In the genomic region with DNA sequence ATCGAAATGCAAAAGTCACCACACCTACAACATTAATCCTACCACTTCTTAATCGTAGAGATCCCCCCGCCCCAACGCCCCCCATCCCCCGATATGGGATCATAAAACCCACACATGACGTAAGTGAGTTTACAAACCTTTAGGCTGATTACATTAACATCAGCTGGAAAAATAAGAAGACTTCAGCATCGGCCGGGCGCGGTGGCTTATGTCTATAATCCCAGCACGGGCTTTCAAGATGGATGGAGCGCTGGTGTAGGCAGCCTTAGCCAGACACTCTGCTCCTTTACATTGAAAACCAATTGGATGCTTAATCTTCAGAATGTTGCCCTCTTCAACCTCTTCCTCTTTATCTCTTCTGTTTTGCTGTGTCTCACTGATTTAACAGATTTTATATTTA, we compare ENCODE assay signal across 34 cellular contexts.
DNase-seq lines count a peak whose midpoint lies in the region; ATAC-seq, FAIRE-seq and TF ChIP-seq lines count a peak whose summit lies in the region.
"Had no signal": no experiment of that assay in that cellular context is flagged by ENCODE, and none has a peak within 500 bp of the region (broad histone marks: within the 10 kb centered on the region; RNA-seq: fewer than 3 reads in every experiment).

No MANE protein-coding gene starts in this region.

- no peaks in the 10 kb centered on the region for H3K9me3 ChIP-seq in WERI-Rb-1 (ENCODE audit: severe bottlenecking)
- H3K9me3 ChIP-seq: A549, BLaER1, Caco-2 had no signal

- H3K36me3 ChIP-seq in WERI-Rb-1 = no peaks in the 10 kb centered on the region
- H3K36me3 ChIP-seq: BE2C; BLaER1; BLaER1 treated with 17β-estradiol and CSF1 and Interleukin-3, amounts not matched to agents 10 nM and 100 nM had no signal

- ATAC-seq in HG03521 (IDR thresholded peaks at IDR 0.05; ENCODE audit: unreplicated experiment) (no peak), HG02884 (IDR thresholded peaks at IDR 0.05; ENCODE audit: unreplicated experiment) (no peak)
- ATAC-seq: A549; CD8-positive, alpha-beta T cell had no signal

- no peak overlapping the region for H3K4me3 ChIP-seq in WERI-Rb-1 (ENCODE audit: low read depth, low read length)
- H3K4me3 ChIP-seq: A549; BLaER1; BLaER1 treated with 17β-estradiol and CSF1 and Interleukin-3, amounts not matched to agents 10 nM and 100 nM had no signal

- FAIRE-seq in D721Med (lab: Jason Lieb, UNC) = peak; percentile 74
- FAIRE-seq: A204.1, A549 had no signal

- DNase-seq in NCI-H82 (lab: John Stamatoyannopoulos, UW) (peak; percentile 2), NCI-H82 treated with DMSO at 0.1 percent for 48 hours (lab: John Stamatoyannopoulos, UW; ENCODE audit: unreplicated experiment) (no peak), D341Med (ENCODE audit: low spot score) (peak; percentile 44), D721Med (ENCODE audit: insufficient read length, low spot score) (no peak), WERI-Rb-1 (peak; percentile 70), NCI-H1092 (lab: John Stamatoyannopoulos, UW) (no peak)
- DNase-seq: 8988T; ACHN; AML-193; BE2C; C1 segment of cervical spinal cord; Caco-2; Calu3; CD4-positive, alpha-beta memory T cell; CD4-positive, alpha-beta T cell; CD4-positive, CD25-positive, alpha-beta regulatory T cell; CD8-positive, alpha-beta memory T cell; CD8-positive, alpha-beta T cell; COR-L47; DMS 273 treated with DMSO at 0.1 percent for 48 hours; DMS153; DMS53; DMS79; DMS79 treated with DMSO at 0.1 percent for 48 hours; DND-41; EL had no signal

- no peak overlapping the region for H3K27ac ChIP-seq in WERI-Rb-1
- H3K27ac ChIP-seq: 22Rv1; A549; BLaER1; BLaER1 treated with 17β-estradiol and CSF1 and Interleukin-3, amounts not matched to agents 10 nM and 100 nM; C4-2B had no signal

- no peak for TF ChIP-seq CTCF in D721Med (IDR thresholded peaks at IDR 0.05; ENCODE audit: insufficient read depth, missing control alignments)
- TF ChIP-seq CTCF in WERI-Rb-1 (IDR thresholded peaks at IDR 0.05; ENCODE audit: low read depth, low read length) = no peak

- H3K27me3 ChIP-seq in WERI-Rb-1 (ENCODE audit: insufficient read depth, low read depth, severe bottlenecking) = no peaks in the 10 kb centered on the region
- H3K27me3 ChIP-seq: BE2C; BLaER1; BLaER1 treated with 17β-estradiol and CSF1 and Interleukin-3, amounts not matched to agents 10 nM and 100 nM had no signal

Comparison
In these comparisons a context has a peak if more than half of its experiments do, and no peak if none do; other contexts are left out.
1. DNase-seq: peak in NCI-H82 (single experiment), D341Med (single experiment) and WERI-Rb-1 (single experiment); none in NCI-H82 treated with DMSO at 0.1 percent for 48 hours (single experiment), D721Med (single experiment) and NCI-H1092 (single experiment).